Comparison of ENCODE assay signal across 1 cellular context in genomic region chr4:68948044-68948743, GRCh38.
A peak's percentile ranks its signal among the peaks of the same experiment; 100 is the strongest.
TF ChIP-seq lines count a peak whose summit lies in the region.

No MANE protein-coding gene starts in this region.

TF ChIP-seq in HepG2, 621 proteins besides CTCF, POLR2A, EP300 and RAD21 (continued from another document and continues in another):
- TF ChIP-seq HNRNPL (IDR thresholded peaks at IDR 0.05; ENCODE audit: low read depth, low read length) (no peak), ZNF850 (CRISPR knock-in tag; conservative IDR thresholded peaks at IDR 0.05) (no peak), ZMYM4 (CRISPR knock-in tag; IDR thresholded peaks at IDR 0.05) (peak; percentile 46), GLI4 (CRISPR knock-in tag; IDR thresholded peaks at IDR 0.05; ENCODE audit: borderline replicate concordance) (no peak), GZF1 (CRISPR knock-in tag; IDR thresholded peaks at IDR 0.05) (no peak), ZNF781 (CRISPR knock-in tag; IDR thresholded peaks at IDR 0.05; ENCODE audit: borderline replicate concordance, not compliant biosample characterization) (no peak), HHEX (CRISPR knock-in tag; IDR thresholded peaks at IDR 0.05) (0 out of 2 replicates have a peak, but pooled peaks have one; percentile 44), ZNF574 (CRISPR knock-in tag; IDR thresholded peaks at IDR 0.05) (no peak), GATAD1 (CRISPR knock-in tag; IDR thresholded peaks at IDR 0.05) (no peak), ZBTB44 (CRISPR knock-in tag; IDR thresholded peaks at IDR 0.05) (no peak), RXRB (CRISPR knock-in tag; IDR thresholded peaks at IDR 0.05; ENCODE audit: borderline replicate concordance) (peak; percentile 55; the same call in 1 of the 2 replicates), ZBTB43 (CRISPR knock-in tag; conservative IDR thresholded peaks at IDR 0.05) (no peak), PHF8 (CRISPR knock-in tag; IDR thresholded peaks at IDR 0.05) (0 out of 2 replicates have a peak, but pooled peaks have one; percentile 7), ZNF691 (CRISPR knock-in tag; IDR thresholded peaks at IDR 0.05; ENCODE audit: borderline replicate concordance, low read depth) (no peak), PITX1 (CRISPR knock-in tag; IDR thresholded peaks at IDR 0.05) (no peak), RNF219 (CRISPR knock-in tag; IDR thresholded peaks at IDR 0.05) (no peak), HINFP (CRISPR knock-in tag; IDR thresholded peaks at IDR 0.05; ENCODE audit: low read depth) (no peak), ZNF615 (CRISPR knock-in tag; IDR thresholded peaks at IDR 0.05; ENCODE audit: borderline replicate concordance) (no peak), ZNF10 (CRISPR knock-in tag; IDR thresholded peaks at IDR 0.05; ENCODE audit: borderline replicate concordance, low read depth) (no peak), ZNF576 (CRISPR knock-in tag; IDR thresholded peaks at IDR 0.05) (no peak), AHR (CRISPR knock-in tag; IDR thresholded peaks at IDR 0.05) (no peak), BCL6 (CRISPR knock-in tag; IDR thresholded peaks at IDR 0.05) (peak; percentile 48; the same call in 1 of the 2 replicates), LCORL (IDR thresholded peaks at IDR 0.05) (no peak), LCORL (CRISPR knock-in tag; IDR thresholded peaks at IDR 0.05) (no peak), TEAD3 (CRISPR knock-in tag; optimal IDR thresholded peaks at IDR 0.05; ENCODE audit: borderline replicate concordance) (no peak), HNF1B (CRISPR knock-in tag; IDR thresholded peaks at IDR 0.05) (no peak), NKX3-1 (CRISPR knock-in tag; IDR thresholded peaks at IDR 0.05) (no peak), ZNF501 (CRISPR knock-in tag; IDR thresholded peaks at IDR 0.05) (no peak), JARID2 (CRISPR knock-in tag; IDR thresholded peaks at IDR 0.05; ENCODE audit: insufficient replicate concordance) (no peak), ZNF775 (CRISPR knock-in tag; IDR thresholded peaks at IDR 0.05; ENCODE audit: borderline replicate concordance) (no peak), ZNF564 (CRISPR knock-in tag; IDR thresholded peaks at IDR 0.05) (no peak), TBL1XR1 (IDR thresholded peaks at IDR 0.05; ENCODE audit: borderline replicate concordance, low read length, partially characterized antibody) (peak; percentile 59), PRPF4 (IDR thresholded peaks at IDR 0.05; ENCODE audit: low read depth, low read length, poor library complexity, severe bottlenecking) (no peak), ZUFSP (CRISPR knock-in tag; IDR thresholded peaks at IDR 0.05; ENCODE audit: borderline replicate concordance) (no peak), ZNF317 (CRISPR knock-in tag; IDR thresholded peaks at IDR 0.05) (no peak), ZBTB33 (CRISPR knock-in tag; IDR thresholded peaks at IDR 0.05) (no peak), XRCC5 (optimal IDR thresholded peaks at IDR 0.05; ENCODE audit: low read length) (no peak), MBNL3 (CRISPR knock-in tag; conservative IDR thresholded peaks at IDR 0.05) (no peak), ZBTB2 (CRISPR knock-in tag; IDR thresholded peaks at IDR 0.05; ENCODE audit: low read depth) (no peak), KLF6 (CRISPR knock-in tag; IDR thresholded peaks at IDR 0.05) (0 out of 2 replicates have a peak, but pooled peaks have one; percentile 32), DZIP1 (CRISPR knock-in tag; IDR thresholded peaks at IDR 0.05) (no peak)
